In genomic region chrX:48022100-48022499, GRCh38 we compare ENCODE assay signal across 16 cellular contexts. TPM values are rescaled to one million over a fixed set of nuclear protein-coding genes. Genes with fewer than 3 reads are reported as not detected.
DNase-seq lines count a peak whose midpoint lies in the region; TF ChIP-seq lines count a peak whose summit lies in the region.
"Had no signal": no experiment of that assay in that cellular context is flagged by ENCODE, and none has a peak within 500 bp of the region (broad histone marks: within the 10 kb centered on the region; RNA-seq: fewer than 3 reads in every experiment).

No MANE protein-coding gene starts in this region.

- TF ChIP-seq CTCF in OCI-LY7 (conservative IDR thresholded peaks at IDR 0.05; ENCODE audit: low read length) (no peak), fibroblast of pulmonary artery (IDR thresholded peaks at IDR 0.05; ENCODE audit: low read length, missing control alignments) (no peak), suprapubic skin (IDR thresholded peaks at IDR 0.05) (no peak), colonic mucosa (IDR thresholded peaks at IDR 0.05) (no peak)

- intact Hi-C loops in OCI-LY7 (cut with micrococcal nuclease; ENCODE audit: unreplicated experiment) (loop anchor here (10.0 kb wide), 1 partner anchor 367 kb away; the partner anchor contains the start of genes ELK1 and UXT), colonic mucosa (cut with DNase I) (no loop called here)

- no peak overlapping the region for H3K27ac ChIP-seq in OCI-LY7 (ENCODE audit: low read depth, low read length, poor library complexity, severe bottlenecking)
- H3K27ac ChIP-seq in suprapubic skin = no peak overlapping the region
- H3K27ac ChIP-seq in colonic mucosa = no peak overlapping the region

- H3K9ac ChIP-seq in colonic mucosa (ENCODE audit: low read depth in 2 of 2, low read length in 2 of 2) = no peak overlapping the region

- no peaks in the 10 kb centered on the region for H3K4me1 ChIP-seq in OCI-LY7 (ENCODE audit: insufficient read depth, low read length, poor library complexity, severe bottlenecking)
- H3K4me1 ChIP-seq in suprapubic skin = peaks cover 3% of the 10 kb centered on the region
- no peaks in the 10 kb centered on the region for H3K4me1 ChIP-seq in colonic mucosa
- H3K4me1 ChIP-seq: foreskin keratinocyte had no signal

- TF ChIP-seq POLR2A in suprapubic skin (IDR thresholded peaks at IDR 0.05) = no peak

- peak overlapping the region; percentile 75 for H3K4me3 ChIP-seq in OCI-LY7 (ENCODE audit: low read depth, low read length, poor library complexity, severe bottlenecking)
- H3K4me3 ChIP-seq in fibroblast of pulmonary artery (replicated peaks; ENCODE audit: low read depth, low read length) = peak overlapping the region; percentile 61
- peak overlapping the region; percentile 54 for H3K4me3 ChIP-seq in suprapubic skin
- no peak overlapping the region for H3K4me3 ChIP-seq in colonic mucosa

- POLR2A ChIA-PET in OCI-LY7 (lab: Charles Lee) = no interaction called here

- no peak overlapping the region; the same call in 1 of the 2 replicates for H2AFZ ChIP-seq in OCI-LY7 (ENCODE audit: low read length)

- TF ChIP-seq EP300 in suprapubic skin (IDR thresholded peaks at IDR 0.05) = no peak

- no peaks in the 10 kb centered on the region for H3K79me2 ChIP-seq in OCI-LY7 (ENCODE audit: insufficient read depth, low read depth, low read length)

- H3K36me3 ChIP-seq in OCI-LY7 (ENCODE audit: insufficient read depth, low read length) = no peaks in the 10 kb centered on the region
- no peaks in the 10 kb centered on the region for H3K36me3 ChIP-seq in suprapubic skin
- no peaks in the 10 kb centered on the region for H3K36me3 ChIP-seq in colonic mucosa

- H3K9me3 ChIP-seq in OCI-LY7 (ENCODE audit: low read length) = no peaks in the 10 kb centered on the region
- no peaks in the 10 kb centered on the region for H3K9me3 ChIP-seq in suprapubic skin
- H3K9me3 ChIP-seq in colonic mucosa = no peaks in the 10 kb centered on the region

- peak overlapping the region; percentile 80 for H3K4me2 ChIP-seq in OCI-LY7 (ENCODE audit: low read length)

- WGBS in suprapubic skin = 53% methylated on average over 3 of the region's 3 CpGs

- no peaks in the 10 kb centered on the region for H3K9me2 ChIP-seq in OCI-LY7 (ENCODE audit: insufficient read depth, low read length)

- H3K27me3 ChIP-seq in suprapubic skin (no peaks in the 10 kb centered on the region), colonic mucosa (no peaks in the 10 kb centered on the region)
- H3K27me3 ChIP-seq: foreskin keratinocyte had no signal

- H4K20me1 ChIP-seq in OCI-LY7 (ENCODE audit: insufficient read depth, low read length) = no peaks in the 10 kb centered on the region

- CTCF ChIA-PET in OCI-LY7 (lab: Charles Lee; ENCODE audit: unreplicated experiment) = no interaction called here

- DNase-seq in NCI-H82 (lab: John Stamatoyannopoulos, UW) (peak; percentile 57), NCI-H82 treated with DMSO at 0.1 percent for 48 hours (lab: John Stamatoyannopoulos, UW; ENCODE audit: unreplicated experiment) (no peak), OCI-LY7 (ENCODE audit: low spot score) (no peak), fibroblast of pulmonary artery (ENCODE audit: low read depth) (no peak), suprapubic skin (ENCODE audit: low spot score in 2 of 2) (no peak), RPMI8226 (no peak), middle frontal gyrus (ENCODE audit: extremely low spot score, low spot score) (no peak), colonic mucosa (no peak)
- DNase-seq: activated T-cell treated with anti-CD3 and anti-CD28 coated beads, Interleukin-2, amount 50 U/mL, for 72 hours; COR-L47; stimulated activated CD4-positive, alpha-beta T cell treated with anti-CD3 and anti-CD28 coated beads, Interleukin-2, amount 100 ng/mL, for 24 hours had no signal

- no TSS peak for BruUV-seq in OCI-LY7 (replicated peaks; lab: Mats Ljungman, UMichigan)

RNA-seq across cellular contexts. Expression of gene SPACA5, which starts 15.3 kb away (rescaled TPM):
- not detected in 2 replicates for total RNA-seq in OCI-LY7 (2014; rRNA removed; shearing (Covaris generic))
- total RNA-seq in OCI-LY7 (2022) (not detected in 2 replicates), suprapubic skin (not detected), colonic mucosa (not detected)
- total RNA-seq: activated T-cell treated with anti-CD3 and anti-CD28 coated beads, Interleukin-2, amount 50 U/mL, for 72 hours; aorta; foreskin keratinocyte; mesothelial cell of epicardium; NCI-H460; renal cortical epithelial cell had no signal

RNA-seq across cellular contexts. Expression of gene ZNF182, which starts 18.3 kb away (rescaled TPM):
- 5.0 and 6.1 TPM in 2 replicates for total RNA-seq in OCI-LY7 (2014; rRNA removed; shearing (Covaris generic))
- 9.7 and 9.8 TPM in 2 replicates for total RNA-seq in OCI-LY7 (2022)
- total RNA-seq in suprapubic skin = 1 to 10 TPM; 2.1 to 6.7 (median 3.3) TPM
- 1 to 10 TPM; 3.0 to 4.2 TPM for total RNA-seq in colonic mucosa

RNA-seq across cellular contexts. Expression of gene ZNF630, which starts 49.3 kb away (rescaled TPM):
- total RNA-seq in OCI-LY7 (2014; rRNA removed; shearing (Covaris generic)) = 2.7 and 4.0 TPM in 2 replicates
- total RNA-seq in OCI-LY7 (2022) (1.3 and 1.9 TPM in 2 replicates), suprapubic skin (1 to 10 TPM; 2.0 to 9.8 (median 3.6) TPM), colonic mucosa (1 to 10 TPM; 2.6 to 2.8 TPM)
